In genomic region chr3:45544719-45545296, GRCh38 we compare ENCODE assay signal across 12 cellular contexts. TPM values are rescaled to one million over a fixed set of nuclear protein-coding genes. Genes with fewer than 3 reads are reported as not detected.
A peak's percentile ranks its signal among the peaks of the same experiment; 100 is the strongest.
DNase-seq lines count a peak whose midpoint lies in the region; ATAC-seq and TF ChIP-seq lines count a peak whose summit lies in the region.
"Had no signal": no experiment of that assay in that cellular context is flagged by ENCODE, and none has a peak within 500 bp of the region (broad histone marks: within the 10 kb centered on the region; RNA-seq: fewer than 3 reads in every experiment).

No MANE protein-coding gene starts in this region.

- H3K4me3 Mint-ChIP-seq in CD14-positive monocyte (no peak overlapping the region), endothelial cell (ENCODE audit: unreplicated experiment) (no peak overlapping the region)
- peak overlapping the region; percentile 84 for H3K4me3 Mint-ChIP-seq in natural killer cell treated with Interleukin-12 subunit alpha and Interleukin-12 subunit beta and Interleukin-15 and Interleukin-18, amount 100 ng/mL, for 72 hours
- no peak overlapping the region for H3K4me3 Mint-ChIP-seq in activated T-helper 17 cell treated with anti-CD3 and anti-CD28 coated beads, Interleukin-2, amount 50 U/mL, for 72 hours
- H3K4me3 Mint-ChIP-seq: CD4-positive, CD25-positive, alpha-beta regulatory T cell; naive thymus-derived CD8-positive, alpha-beta T cell had no signal

- no peak overlapping the region for H3K4me3 ChIP-seq in OCI-LY1 (ENCODE audit: low read depth, low read length, poor library complexity, severe bottlenecking)
- H3K4me3 ChIP-seq: stomach had no signal

- no peak for TF ChIP-seq CTCF in CD14-positive monocyte (IDR thresholded peaks at IDR 0.05)
- peak; percentile 20; the same call in 1 of the 2 replicates for TF ChIP-seq CTCF in OCI-LY1 (IDR thresholded peaks at IDR 0.05; ENCODE audit: low read length)
- peak; percentile 34 for TF ChIP-seq CTCF in endothelial cell (IDR thresholded peaks at IDR 0.05; ENCODE audit: unreplicated experiment)
- TF ChIP-seq CTCF in foreskin keratinocyte (conservative IDR thresholded peaks at IDR 0.05) = no peak

- H3K4me2 ChIP-seq in OCI-LY1 (ENCODE audit: low read length) = no peak overlapping the region

- ATAC-seq in natural killer cell treated with Interleukin-12 subunit alpha and Interleukin-12 subunit beta and Interleukin-15 and Interleukin-18, amount 100 ng/mL, for 72 hours = peak in 1 of 2 donors; percentile 51
- ATAC-seq in SK-N-SH treated with all-trans-retinoic acid at 6 μM for 48 hours = no peak
- no peak for ATAC-seq in activated T-helper 17 cell treated with anti-CD3 and anti-CD28 coated beads, Interleukin-2, amount 50 U/mL, for 72 hours (replicated peaks)
- ATAC-seq in foreskin keratinocyte = no peak
- ATAC-seq: naive thymus-derived CD8-positive, alpha-beta T cell had no signal

- DNase-seq in CD14-positive monocyte (ENCODE audit: low spot score) (no peak), endothelial cell (ENCODE audit: low spot score) (no peak), occipital lobe (lab: John Stamatoyannopoulos, UW) (no peak), foreskin keratinocyte (no peak)
- DNase-seq in natural killer cell treated with Interleukin-12 subunit alpha and Interleukin-12 subunit beta and Interleukin-15 and Interleukin-18, amount 100 ng/mL, for 72 hours (ENCODE audit: low spot score) = no peak
- DNase-seq: CD4-positive, CD25-positive, alpha-beta regulatory T cell; naive thymus-derived CD8-positive, alpha-beta T cell; NCI-H510A treated with DMSO at 0.1 percent for 48 hours; stomach had no signal

- H3K4me1 Mint-ChIP-seq in CD14-positive monocyte = peaks cover 48% of the 10 kb centered on the region
- peaks cover 80% of the 10 kb centered on the region for H3K4me1 Mint-ChIP-seq in endothelial cell (ENCODE audit: unreplicated experiment)
- peaks cover 20 to 25% of the 10 kb centered on the region in 2 donors for H3K4me1 Mint-ChIP-seq in natural killer cell treated with Interleukin-12 subunit alpha and Interleukin-12 subunit beta and Interleukin-15 and Interleukin-18, amount 100 ng/mL, for 72 hours (ENCODE audit: low read depth in 2 of 2)
- no peaks in the 10 kb centered on the region for H3K4me1 Mint-ChIP-seq in activated T-helper 17 cell treated with anti-CD3 and anti-CD28 coated beads, Interleukin-2, amount 50 U/mL, for 72 hours

- H3K27ac ChIP-seq in OCI-LY1 (ENCODE audit: low read depth, low read length, poor library complexity, severe bottlenecking) (no peak overlapping the region), foreskin keratinocyte (no peak overlapping the region)

- H3K4me1 ChIP-seq in OCI-LY1 (ENCODE audit: insufficient read depth, low read length, severe bottlenecking) = peaks cover 6% of the 10 kb centered on the region
- H3K4me1 ChIP-seq in foreskin keratinocyte = no peaks in the 10 kb centered on the region

- H3K27me3 ChIP-seq in OCI-LY1 (ENCODE audit: insufficient read depth, low read length) = no peaks in the 10 kb centered on the region
- no peaks in the 10 kb centered on the region for H3K27me3 ChIP-seq in foreskin keratinocyte
- H3K27me3 ChIP-seq: stomach had no signal

- H4K20me1 ChIP-seq in OCI-LY1 (ENCODE audit: insufficient read depth, low read length) = no peaks in the 10 kb centered on the region

- H3K9me3 ChIP-seq in OCI-LY1 (ENCODE audit: low read length) = no peaks in the 10 kb centered on the region
- H3K9me3 ChIP-seq: stomach had no signal

- no peaks in the 10 kb centered on the region for H3K9me2 ChIP-seq in OCI-LY1 (ENCODE audit: low read depth, low read length)

- H3K36me3 Mint-ChIP-seq in CD14-positive monocyte (peaks cover 31 to 35% of the 10 kb centered on the region in 2 donors), endothelial cell (ENCODE audit: low read depth, unreplicated experiment) (peaks cover 7% of the 10 kb centered on the region)
- H3K36me3 Mint-ChIP-seq in natural killer cell treated with Interleukin-12 subunit alpha and Interleukin-12 subunit beta and Interleukin-15 and Interleukin-18, amount 100 ng/mL, for 72 hours = no peaks in the 10 kb centered on the region
- H3K36me3 Mint-ChIP-seq in activated T-helper 17 cell treated with anti-CD3 and anti-CD28 coated beads, Interleukin-2, amount 50 U/mL, for 72 hours (ENCODE audit: low read depth) = peaks cover 13% of the 10 kb centered on the region

- H3K27me3 Mint-ChIP-seq in CD14-positive monocyte (ENCODE audit: low read depth in 3 of 3) (peaks cover 0 to 2% (median 2%) of the 10 kb centered on the region in 3 donors), endothelial cell (ENCODE audit: unreplicated experiment) (peaks cover 5% of the 10 kb centered on the region)
- no peaks in the 10 kb centered on the region for H3K27me3 Mint-ChIP-seq in natural killer cell treated with Interleukin-12 subunit alpha and Interleukin-12 subunit beta and Interleukin-15 and Interleukin-18, amount 100 ng/mL, for 72 hours
- no peaks in the 10 kb centered on the region for H3K27me3 Mint-ChIP-seq in activated T-helper 17 cell treated with anti-CD3 and anti-CD28 coated beads, Interleukin-2, amount 50 U/mL, for 72 hours
- H3K27me3 Mint-ChIP-seq: CD4-positive, CD25-positive, alpha-beta regulatory T cell; naive thymus-derived CD8-positive, alpha-beta T cell had no signal

- no peak overlapping the region for H2AFZ ChIP-seq in OCI-LY1 (ENCODE audit: low read length)

- H3K9me3 Mint-ChIP-seq in CD14-positive monocyte (peaks cover 0 to 2% (median 0%) of the 10 kb centered on the region in 7 donors), endothelial cell (ENCODE audit: unreplicated experiment) (no peaks in the 10 kb centered on the region)
- no peaks in the 10 kb centered on the region for H3K9me3 Mint-ChIP-seq in natural killer cell treated with Interleukin-12 subunit alpha and Interleukin-12 subunit beta and Interleukin-15 and Interleukin-18, amount 100 ng/mL, for 72 hours
- H3K9me3 Mint-ChIP-seq in activated T-helper 17 cell treated with anti-CD3 and anti-CD28 coated beads, Interleukin-2, amount 50 U/mL, for 72 hours = no peaks in the 10 kb centered on the region
- H3K9me3 Mint-ChIP-seq: CD4-positive, CD25-positive, alpha-beta regulatory T cell; naive thymus-derived CD8-positive, alpha-beta T cell had no signal

- H3K27ac Mint-ChIP-seq in CD14-positive monocyte (peak overlapping the region; percentile 86 to 98 (median 96)), endothelial cell (ENCODE audit: unreplicated experiment) (peak overlapping the region; percentile 81)
- peak overlapping the region; percentile 96 to 98 for H3K27ac Mint-ChIP-seq in natural killer cell treated with Interleukin-12 subunit alpha and Interleukin-12 subunit beta and Interleukin-15 and Interleukin-18, amount 100 ng/mL, for 72 hours
- no peak overlapping the region for H3K27ac Mint-ChIP-seq in activated T-helper 17 cell treated with anti-CD3 and anti-CD28 coated beads, Interleukin-2, amount 50 U/mL, for 72 hours

- no peaks in the 10 kb centered on the region for H3F3A ChIP-seq in OCI-LY1 (ENCODE audit: insufficient read depth, low read length)

- intact Hi-C loops in CD14-positive monocyte (cut with micrococcal nuclease) = loop anchor here in 1 of 2 donors (5.0 kb wide), 2 partner anchors 52 to 97 kb away; no protein-coding TSS in a partner anchor

- no peaks in the 10 kb centered on the region for H3K79me2 ChIP-seq in OCI-LY1 (ENCODE audit: insufficient read depth, low read length)

- H3K9ac ChIP-seq in OCI-LY1 (ENCODE audit: low read length) = no peak overlapping the region

- no peaks in the 10 kb centered on the region for H3K36me3 ChIP-seq in OCI-LY1 (ENCODE audit: insufficient read depth, low read length)

TF ChIP-seq in SK-N-SH treated with all-trans-retinoic acid at 6 μM for 48 hours, 23 proteins besides CTCF, POLR2A, EP300 and RAD21:
- TF ChIP-seq PATZ1 (CRISPR knock-in tag; IDR thresholded peaks at IDR 0.05; ENCODE audit: borderline replicate concordance) = no peak

RNA-seq across cellular contexts. Expression of gene LIMD1, which starts 49.7 kb away (rescaled TPM):
- polyA plus RNA-seq in CD14-positive monocyte = 1 to 10 TPM; 6.0 to 8.5 TPM
- total RNA-seq in endothelial cell (ENCODE audit: unreplicated experiment) = 56.1 TPM
- 10 to 100 TPM; 34.4 to 71.4 TPM for total RNA-seq in natural killer cell treated with Interleukin-12 subunit alpha and Interleukin-12 subunit beta and Interleukin-15 and Interleukin-18, amount 100 ng/mL, for 72 hours
- 10 to 100 TPM; 27.6 to 46.5 TPM for total RNA-seq in activated T-helper 17 cell treated with anti-CD3 and anti-CD28 coated beads, Interleukin-2, amount 50 U/mL, for 72 hours
- total RNA-seq in occipital lobe = 6.7 TPM
- 17.4 and 17.5 TPM in 2 replicates for total RNA-seq in foreskin keratinocyte
- 2.6 and 3.0 TPM in 2 replicates for polyA plus RNA-seq in foreskin keratinocyte

Comparison
In these comparisons a context has a peak if more than half of its experiments do, and no peak if none do; other contexts are left out.
1. CTCF ChIP-seq: peak in OCI-LY1 (single experiment) and endothelial cell (single experiment); none in CD14-positive monocyte (single experiment) and foreskin keratinocyte (single experiment).